29 cellular contexts compared by ENCODE assay signal in the genomic region with DNA sequence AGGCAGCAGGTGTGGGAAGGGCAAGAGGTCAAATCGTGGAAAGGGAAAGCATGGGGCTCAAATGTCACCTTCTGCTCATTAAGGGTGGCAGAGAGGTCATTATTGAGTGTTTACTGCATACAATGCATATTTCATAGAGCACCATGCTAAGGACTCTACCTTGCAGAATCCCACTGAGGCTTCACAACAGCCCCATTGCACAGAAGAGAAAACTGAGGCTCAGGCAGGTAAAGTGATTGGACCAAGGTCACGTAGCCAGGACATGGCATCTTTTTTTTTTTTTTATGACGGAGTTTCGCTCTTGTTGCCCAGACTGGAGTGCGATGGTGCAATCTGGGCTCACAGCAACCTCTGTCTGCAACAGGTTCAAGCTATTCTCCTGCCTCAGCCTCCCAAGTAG. TPM values are rescaled to one million over a fixed set of nuclear protein-coding genes. Genes with fewer than 3 reads are reported as not detected.
"Had no signal": no experiment of that assay in that cellular context is flagged by ENCODE, and none has a peak within 500 bp of the region (broad histone marks: within the 10 kb centered on the region; RNA-seq: fewer than 3 reads in every experiment).

No MANE protein-coding gene starts in this region.

- H3K27me3 ChIP-seq: esophagus squamous epithelium, heart right ventricle, suprapubic skin, thyroid gland, vagina had no signal

- H3K9ac ChIP-seq: parathyroid adenoma had no signal

- H2AFZ ChIP-seq: parathyroid adenoma had no signal

- DNase-seq: dermis blood vessel endothelial cell; effector memory CD8-positive, alpha-beta T cell; erythroblast; esophagus squamous epithelium; foreskin melanocyte; glutamatergic neuron; heart right ventricle; hippocampal formation; immature natural killer cell; islet precursor cell; kidney glomerular epithelial cell; left ventricle myocardium superior; lower lobe of right lung; naive thymus-derived CD8-positive, alpha-beta T cell; spleen; stimulated activated CD4-positive, alpha-beta T cell treated with anti-CD3 and anti-CD28 coated beads, Interleukin-4, amount 100 ng/mL, for 4 hours; stimulated activated naive B cell treated with anti-CD40 and anti-IgM and Interleukin-4, amounts not matched to agents 10 μg/mL and 1 μg/mL and 100 μg/mL, for 72 hours; thyroid gland; trophoblast cell had no signal

- H3K36me3 ChIP-seq: esophagus squamous epithelium, heart right ventricle, lower lobe of right lung, spleen, suprapubic skin, thyroid gland, vagina had no signal

- H3K27ac ChIP-seq: coronary artery, esophagus squamous epithelium, heart right ventricle, lower lobe of right lung, parathyroid adenoma, skin epidermis, spleen, suprapubic skin, thyroid gland, vagina had no signal

- H3K9me3 ChIP-seq: esophagus squamous epithelium, heart right ventricle, lower lobe of right lung, spleen, suprapubic skin, thyroid gland, vagina had no signal

- H3K9me3 Mint-ChIP-seq: effector memory CD8-positive, alpha-beta T cell; immature natural killer cell; naive thymus-derived CD8-positive, alpha-beta T cell; stimulated activated naive CD8-positive, alpha-beta T cell treated with anti-CD3 and anti-CD28 coated beads, Interleukin-15, Interleukin-2, amounts not matched to agents 100 ng/mL and 50 ng/mL, for 24 hours had no signal

- FAIRE-seq: endometrium had no signal

- H3K4me1 ChIP-seq: esophagus squamous epithelium, lower lobe of right lung, parathyroid adenoma, spleen, suprapubic skin had no signal

- H3K27ac Mint-ChIP-seq: effector memory CD8-positive, alpha-beta T cell; immature natural killer cell; progenitor cell of endocrine pancreas; stimulated activated naive B cell treated with anti-CD40 and anti-IgM and Interleukin-4, amounts not matched to agents 10 μg/mL and 1 μg/mL and 100 μg/mL, for 72 hours; stimulated activated naive CD8-positive, alpha-beta T cell treated with anti-CD3 and anti-CD28 coated beads, Interleukin-15, Interleukin-2, amounts not matched to agents 100 ng/mL and 50 ng/mL, for 24 hours had no signal

- ATAC-seq: effector memory CD8-positive, alpha-beta T cell; heart right ventricle; left ventricle myocardium superior; lower lobe of right lung; naive thymus-derived CD8-positive, alpha-beta T cell; stimulated activated naive B cell treated with anti-CD40 and anti-IgM and Interleukin-4, amounts not matched to agents 10 μg/mL and 1 μg/mL and 100 μg/mL, for 72 hours had no signal

- H3K36me3 Mint-ChIP-seq: immature natural killer cell had no signal

- H3K4me3 Mint-ChIP-seq: effector memory CD8-positive, alpha-beta T cell; immature natural killer cell; naive thymus-derived CD8-positive, alpha-beta T cell; stimulated activated naive B cell treated with anti-CD40 and anti-IgM and Interleukin-4, amounts not matched to agents 10 μg/mL and 1 μg/mL and 100 μg/mL, for 72 hours; stimulated activated naive CD8-positive, alpha-beta T cell treated with anti-CD3 and anti-CD28 coated beads, Interleukin-15, Interleukin-2, amounts not matched to agents 100 ng/mL and 50 ng/mL, for 24 hours had no signal

- H3K4me3 ChIP-seq: coronary artery, esophagus squamous epithelium, heart right ventricle, lower lobe of right lung, skin epidermis, spleen, suprapubic skin, thyroid gland, vagina had no signal

- H3K79me2 ChIP-seq: parathyroid adenoma had no signal

- H3K4me1 Mint-ChIP-seq: immature natural killer cell had no signal

RNA-seq across cellular contexts. Expression of a gene that starts 7.8 kb away (rescaled TPM):
- total RNA-seq: dermis blood vessel endothelial cell; lower lobe of right lung; mesenteric fat pad; myocyte; naive thymus-derived CD8-positive, alpha-beta T cell; suprapubic skin had no signal
- polyA plus RNA-seq: immature natural killer cell; naive thymus-derived CD8-positive, alpha-beta T cell had no signal
